In the genomic region with DNA sequence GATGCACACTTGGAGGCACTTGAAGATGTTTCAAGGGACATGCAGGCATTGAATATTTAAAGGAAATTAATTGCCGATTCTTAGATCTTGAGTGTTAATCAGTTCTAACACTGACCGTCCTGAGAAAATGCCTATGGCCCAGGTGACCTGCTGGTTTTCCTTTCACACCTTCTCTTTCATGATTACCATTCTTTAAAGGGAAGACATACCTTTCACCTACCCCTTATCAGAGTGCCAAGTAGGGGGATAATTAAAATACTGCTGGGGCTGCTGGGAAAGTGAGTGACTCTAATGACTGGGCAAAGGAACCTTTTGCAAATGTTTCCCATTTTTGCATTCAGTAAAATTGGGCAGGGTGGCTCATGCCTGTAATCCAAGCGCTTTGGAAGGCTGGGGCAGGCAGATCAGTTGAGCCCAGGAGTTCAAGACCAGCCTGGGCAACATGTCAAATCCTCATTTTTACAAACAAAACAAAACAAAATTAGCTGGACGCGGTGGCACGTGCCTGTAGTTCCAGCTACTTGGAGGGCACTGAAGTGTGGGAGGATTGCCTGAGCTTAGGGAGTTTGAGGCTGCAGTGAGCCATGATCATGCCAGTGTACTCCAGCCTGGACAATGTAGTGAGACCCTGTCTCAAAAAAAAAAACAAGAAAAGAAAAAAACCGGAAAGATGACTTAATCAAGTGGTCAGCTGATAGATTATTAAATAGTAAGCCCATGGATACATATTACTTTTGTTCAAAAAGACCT, we compare ENCODE assay signal across 2 cellular contexts.
A peak's percentile ranks its signal among the peaks of the same experiment; 100 is the strongest.
TF ChIP-seq lines count a peak whose summit lies in the region.

No MANE protein-coding gene starts in this region.

TF ChIP-seq in HepG2, 621 proteins besides CTCF, POLR2A, EP300 and RAD21:
- TF ChIP-seq ZNF121 (CRISPR knock-in tag; IDR thresholded peaks at IDR 0.05) = peak; percentile 80
- TF ChIP-seq PHF21A (CRISPR knock-in tag; IDR thresholded peaks at IDR 0.05) = no peak
TF ChIP-seq in HepG2: peak in this region for 1.

TF ChIP-seq in WTC11, 78 proteins besides CTCF, POLR2A, EP300 and RAD21:
- TF ChIP-seq, protein P1, sequence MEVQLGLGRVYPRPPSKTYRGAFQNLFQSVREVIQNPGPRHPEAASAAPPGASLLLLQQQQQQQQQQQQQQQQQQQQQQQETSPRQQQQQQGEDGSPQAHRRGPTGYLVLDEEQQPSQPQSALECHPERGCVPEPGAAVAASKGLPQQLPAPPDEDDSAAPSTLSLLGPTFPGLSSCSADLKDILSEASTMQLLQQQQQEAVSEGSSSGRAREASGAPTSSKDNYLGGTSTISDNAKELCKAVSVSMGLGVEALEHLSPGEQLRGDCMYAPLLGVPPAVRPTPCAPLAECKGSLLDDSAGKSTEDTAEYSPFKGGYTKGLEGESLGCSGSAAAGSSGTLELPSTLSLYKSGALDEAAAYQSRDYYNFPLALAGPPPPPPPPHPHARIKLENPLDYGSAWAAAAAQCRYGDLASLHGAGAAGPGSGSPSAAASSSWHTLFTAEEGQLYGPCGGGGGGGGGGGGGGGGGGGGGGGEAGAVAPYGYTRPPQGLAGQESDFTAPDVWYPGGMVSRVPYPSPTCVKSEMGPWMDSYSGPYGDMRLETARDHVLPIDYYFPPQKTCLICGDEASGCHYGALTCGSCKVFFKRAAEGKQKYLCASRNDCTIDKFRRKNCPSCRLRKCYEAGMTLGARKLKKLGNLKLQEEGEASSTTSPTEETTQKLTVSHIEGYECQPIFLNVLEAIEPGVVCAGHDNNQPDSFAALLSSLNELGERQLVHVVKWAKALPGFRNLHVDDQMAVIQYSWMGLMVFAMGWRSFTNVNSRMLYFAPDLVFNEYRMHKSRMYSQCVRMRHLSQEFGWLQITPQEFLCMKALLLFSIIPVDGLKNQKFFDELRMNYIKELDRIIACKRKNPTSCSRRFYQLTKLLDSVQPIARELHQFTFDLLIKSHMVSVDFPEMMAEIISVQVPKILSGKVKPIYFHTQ (CRISPR knock-in tag; IDR thresholded peaks at IDR 0.05) = no peak
- TF ChIP-seq ZNF121 (CRISPR knock-in tag; IDR thresholded peaks at IDR 0.05) (peak; percentile 69; the same call in 1 of the 2 replicates), CREM (CRISPR knock-in tag; IDR thresholded peaks at IDR 0.05) (no peak), JAZF1 (CRISPR knock-in tag; IDR thresholded peaks at IDR 0.05) (no peak)
- TF ChIP-seq, protein P2, sequence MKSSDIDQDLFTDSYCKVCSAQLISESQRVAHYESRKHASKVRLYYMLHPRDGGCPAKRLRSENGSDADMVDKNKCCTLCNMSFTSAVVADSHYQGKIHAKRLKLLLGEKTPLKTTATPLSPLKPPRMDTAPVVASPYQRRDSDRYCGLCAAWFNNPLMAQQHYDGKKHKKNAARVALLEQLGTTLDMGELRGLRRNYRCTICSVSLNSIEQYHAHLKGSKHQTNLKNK (CRISPR knock-in tag; IDR thresholded peaks at IDR 0.05) = no peak
